Comparison of ENCODE assay signal across 12 cellular contexts in genomic region chrX:115625577-115626301, GRCh38.
DNase-seq lines count a peak whose midpoint lies in the region; TF ChIP-seq lines count a peak whose summit lies in the region.
"Had no signal": no experiment of that assay in that cellular context is flagged by ENCODE, and none has a peak within 500 bp of the region (broad histone marks: within the 10 kb centered on the region; RNA-seq: fewer than 3 reads in every experiment).

No MANE protein-coding gene starts in this region.

- H3K9me3 Mint-ChIP-seq in activated naive CD4-positive, alpha-beta T cell treated with anti-CD3 and anti-CD28 coated beads for 36 hours, result no peaks in the 10 kb centered on the region

- no peaks in the 10 kb centered on the region for H3K4me1 Mint-ChIP-seq in activated naive CD4-positive, alpha-beta T cell treated with anti-CD3 and anti-CD28 coated beads for 36 hours (ENCODE audit: low read depth)
- H3K4me1 Mint-ChIP-seq: B cell had no signal

- H3K36me3 ChIP-seq in right atrium auricular region, result no peaks in the 10 kb centered on the region
- H3K36me3 ChIP-seq in rectal smooth muscle tissue (ENCODE audit: control insufficient read depth, insufficient read depth, low read length), result no peaks in the 10 kb centered on the region

- peak; percentile 65 for DNase-seq in EH (ENCODE audit: low read depth)
- no peak for DNase-seq in right atrium auricular region (ENCODE audit: low spot score)
- DNase-seq in activated T-cell treated with anti-CD3 and anti-CD28 coated beads, Interleukin-2, amount 50 U/mL, for 48 hours, result no peak
- DNase-seq in NCI-H1092 treated with DMSO at 0.1 percent for 48 hours (lab: John Stamatoyannopoulos, UW), result no peak
- DNase-seq in NCI-H1694 (lab: John Stamatoyannopoulos, UW), result no peak
- DNase-seq in activated naive CD4-positive, alpha-beta T cell treated with anti-CD3 and anti-CD28 coated beads for 36 hours, result no peak
- DNase-seq: activated CD8-positive, alpha-beta memory T cell treated with anti-CD3 and anti-CD28 coated beads for 24 hours; glutamatergic neuron; MV-4-11 had no signal

- H3K4me3 ChIP-seq in right atrium auricular region (no peak overlapping the region), rectal smooth muscle tissue (ENCODE audit: low read length) (no peak overlapping the region)

- CTCF ChIA-PET in activated naive CD4-positive, alpha-beta T cell treated with anti-CD3 and anti-CD28 coated beads for 36 hours (lab: Charles Lee), result interaction anchor here (0.6 kb wide), 1 partner anchor 606 kb away, joined by 3 read pairs; no protein-coding TSS in a partner anchor

- no peaks in the 10 kb centered on the region for H3K9me3 ChIP-seq in right atrium auricular region

- no peak overlapping the region for H3K9ac ChIP-seq in rectal smooth muscle tissue (ENCODE audit: low read length)

- no peak overlapping the region for H3K4me3 Mint-ChIP-seq in activated naive CD4-positive, alpha-beta T cell treated with anti-CD3 and anti-CD28 coated beads for 36 hours
- H3K4me3 Mint-ChIP-seq: B cell had no signal

- TF ChIP-seq CTCF in right atrium auricular region (IDR thresholded peaks at IDR 0.05), result no peak

- no peaks in the 10 kb centered on the region for H3K36me3 Mint-ChIP-seq in activated naive CD4-positive, alpha-beta T cell treated with anti-CD3 and anti-CD28 coated beads for 36 hours (ENCODE audit: low read depth)

- no peak overlapping the region for H3K27ac Mint-ChIP-seq in activated naive CD4-positive, alpha-beta T cell treated with anti-CD3 and anti-CD28 coated beads for 36 hours
- H3K27ac Mint-ChIP-seq: B cell had no signal

- H3K4me1 ChIP-seq in right atrium auricular region (peaks cover 0 to 7% of the 10 kb centered on the region in 2 donors), rectal smooth muscle tissue (ENCODE audit: control insufficient read depth, insufficient read depth, low read length) (no peaks in the 10 kb centered on the region)

- no peaks in the 10 kb centered on the region for H3K27me3 ChIP-seq in right atrium auricular region
- no peaks in the 10 kb centered on the region for H3K27me3 ChIP-seq in rectal smooth muscle tissue (ENCODE audit: control insufficient read depth, insufficient read depth, low read length)

- no peaks in the 10 kb centered on the region for H3K27me3 Mint-ChIP-seq in activated naive CD4-positive, alpha-beta T cell treated with anti-CD3 and anti-CD28 coated beads for 36 hours (ENCODE audit: low read depth)
- H3K27me3 Mint-ChIP-seq: B cell had no signal

- H3K27ac ChIP-seq in cingulate gyrus (ENCODE audit: low read depth, low read length) (peak overlapping the region; percentile 58), right atrium auricular region (peak overlapping the region; percentile 56 to 58), rectal smooth muscle tissue (ENCODE audit: low read depth, low read length) (peak overlapping the region; percentile 8)

- intact Hi-C loops in activated naive CD4-positive, alpha-beta T cell treated with anti-CD3 and anti-CD28 coated beads for 36 hours (cut with micrococcal nuclease), result no loop called here

Comparison
In these comparisons a context has a peak if more than half of its experiments do, and no peak if none do; other contexts are left out.
1. H3K27ac ChIP-seq: peak in every context shown above with its lines; median percentile 58 in cingulate gyrus; 57 in right atrium auricular region; 8 in rectal smooth muscle tissue.